In genomic region chr12:127334924-127335644, GRCh38 we compare ENCODE assay signal across 29 cellular contexts.
"Had no signal": no experiment of that assay in that cellular context is flagged by ENCODE, and none has a peak within 500 bp of the region (broad histone marks: within the 10 kb centered on the region; RNA-seq: fewer than 3 reads in every experiment).

No MANE protein-coding gene starts in this region.

- H3K4me1 ChIP-seq: adrenal gland, body of pancreas, breast epithelium, SJCRH30 had no signal

- H3K4me2 ChIP-seq: KMS-11, PC-9 had no signal

- H3K27me3 Mint-ChIP-seq: activated CD4-positive, alpha-beta T cell treated with anti-CD3 and anti-CD28 coated beads, Interleukin-2, amount 10 ng/mL, durations not matched to agents 7 days and 5 days had no signal

- H3K9me3 Mint-ChIP-seq: activated CD4-positive, alpha-beta T cell treated with anti-CD3 and anti-CD28 coated beads, Interleukin-2, amount 10 ng/mL, durations not matched to agents 7 days and 5 days; activated naive CD4-positive, alpha-beta T cell treated with anti-CD3 and anti-CD28 coated beads for 36 hours; activated T-cell treated with anti-CD3 and anti-CD28 coated beads, Interleukin-2, amount 50 U/mL, for 24 hours; activated T-helper 2 cell treated with anti-CD3 and anti-CD28 coated beads, Interferon-gamma antibody, Interleukin-2, Interleukin-4, amounts not matched to agents 10 μg/mL and 5 μg/mL and 100 μg/mL, durations not matched to agents 14 hours and 24 hours and 36 hours had no signal

- H3K4me3 ChIP-seq: adrenal gland, body of pancreas, breast epithelium, PC-9, SJCRH30, SK-N-MC had no signal

- H3K27ac ChIP-seq: adrenal gland, body of pancreas, breast epithelium, KMS-11, PC-9, SJCRH30, SK-N-MC had no signal

- H3K36me3 ChIP-seq: adrenal gland, breast epithelium, SJCRH30 had no signal

- H3K4me1 Mint-ChIP-seq: activated CD4-positive, alpha-beta T cell treated with anti-CD3 and anti-CD28 coated beads for 36 hours; activated CD4-positive, alpha-beta T cell treated with anti-CD3 and anti-CD28 coated beads, Interleukin-2, amount 10 ng/mL, durations not matched to agents 7 days and 5 days had no signal

- H3K27me3 ChIP-seq: adrenal gland, body of pancreas, breast epithelium, SJCRH30 had no signal

- H2AFZ ChIP-seq: PC-9 had no signal

- H3K27ac Mint-ChIP-seq: activated CD4-positive, alpha-beta T cell treated with anti-CD3 and anti-CD28 coated beads for 36 hours; activated CD4-positive, alpha-beta T cell treated with anti-CD3 and anti-CD28 coated beads, Interleukin-2, amount 10 ng/mL, durations not matched to agents 7 days and 5 days; activated CD8-positive, alpha-beta T cell treated with anti-CD3 and anti-CD28 coated beads, Interleukin-2, amount 10 ng/mL, durations not matched to agents 7 days and 5 days; activated naive CD4-positive, alpha-beta T cell treated with anti-CD3 and anti-CD28 coated beads for 36 hours; activated naive CD4-positive, alpha-beta T cell treated with anti-CD3 and anti-CD28 coated beads, Interleukin-2, amount 50 U/mL, for 72 hours; activated T-cell treated with anti-CD3 and anti-CD28 coated beads, Interleukin-2, amount 50 U/mL, for 24 hours; activated T-helper 2 cell treated with anti-CD3 and anti-CD28 coated beads, Interferon-gamma antibody, Interleukin-2, Interleukin-4, amounts not matched to agents 10 μg/mL and 5 μg/mL and 100 μg/mL, durations not matched to agents 14 hours and 24 hours and 36 hours had no signal

- H3K9ac ChIP-seq: KMS-11 had no signal

- H3K9me3 ChIP-seq: adrenal gland, body of pancreas, breast epithelium, SJCRH30 had no signal

- ATAC-seq: activated CD4-positive, alpha-beta T cell treated with anti-CD3 and anti-CD28 coated beads for 36 hours; activated CD8-positive, alpha-beta T cell treated with anti-CD3 and anti-CD28 coated beads, Interleukin-2, amount 10 ng/mL, durations not matched to agents 7 days and 5 days; activated naive CD4-positive, alpha-beta T cell treated with anti-CD3 and anti-CD28 coated beads, Interleukin-2, amount 50 U/mL, for 72 hours; body of pancreas had no signal

- H3K4me3 Mint-ChIP-seq: activated CD4-positive, alpha-beta T cell treated with anti-CD3 and anti-CD28 coated beads for 36 hours; activated CD4-positive, alpha-beta T cell treated with anti-CD3 and anti-CD28 coated beads, Interleukin-2, amount 10 ng/mL, durations not matched to agents 7 days and 5 days; activated CD8-positive, alpha-beta T cell treated with anti-CD3 and anti-CD28 coated beads, Interleukin-2, amount 10 ng/mL, durations not matched to agents 7 days and 5 days; activated naive CD4-positive, alpha-beta T cell treated with anti-CD3 and anti-CD28 coated beads for 36 hours; activated T-cell treated with anti-CD3 and anti-CD28 coated beads, Interleukin-2, amount 50 U/mL, for 24 hours had no signal

- DNase-seq: activated CD4-positive, alpha-beta T cell treated with anti-CD3 and anti-CD28 coated beads for 36 hours; activated CD4-positive, alpha-beta T cell treated with anti-CD3 and anti-CD28 coated beads, Interleukin-2, amount 10 ng/mL, durations not matched to agents 7 days and 5 days; activated CD4-positive, alpha-beta T cell treated with anti-CD3 and anti-CD28 coated beads, Interleukin-2, amount 50 U/mL, for 48 hours; activated CD8-positive, alpha-beta T cell treated with anti-CD3 and anti-CD28 coated beads, Interleukin-2, amount 10 ng/mL, durations not matched to agents 7 days and 5 days; activated gamma-delta T cell; activated naive CD4-positive, alpha-beta T cell treated with anti-CD3 and anti-CD28 coated beads for 36 hours; activated T-cell treated with anti-CD3 and anti-CD28 coated beads, Interleukin-2, amount 50 U/mL, for 24 hours; adrenal gland; body of pancreas; NCI-H1092 treated with DMSO at 0.1 percent for 48 hours; NCI-H1417; NCI-H146; NCI-H187; NCI-H2029 treated with DMSO at 0.1 percent for 48 hours; NCI-H2107; NCI-H2171; NCI-H510A; NCI-H526; NCI-H748 treated with DMSO at 0.1 percent for 48 hours; NK-92 treated with Interleukin-12 subunit alpha and Interleukin-12 subunit beta, amount 100 ng/mL, for 24 hours; PC-9; SHP77; SJCRH30; T1000 had no signal
